15 cellular contexts compared by ENCODE assay signal in the genomic region with DNA sequence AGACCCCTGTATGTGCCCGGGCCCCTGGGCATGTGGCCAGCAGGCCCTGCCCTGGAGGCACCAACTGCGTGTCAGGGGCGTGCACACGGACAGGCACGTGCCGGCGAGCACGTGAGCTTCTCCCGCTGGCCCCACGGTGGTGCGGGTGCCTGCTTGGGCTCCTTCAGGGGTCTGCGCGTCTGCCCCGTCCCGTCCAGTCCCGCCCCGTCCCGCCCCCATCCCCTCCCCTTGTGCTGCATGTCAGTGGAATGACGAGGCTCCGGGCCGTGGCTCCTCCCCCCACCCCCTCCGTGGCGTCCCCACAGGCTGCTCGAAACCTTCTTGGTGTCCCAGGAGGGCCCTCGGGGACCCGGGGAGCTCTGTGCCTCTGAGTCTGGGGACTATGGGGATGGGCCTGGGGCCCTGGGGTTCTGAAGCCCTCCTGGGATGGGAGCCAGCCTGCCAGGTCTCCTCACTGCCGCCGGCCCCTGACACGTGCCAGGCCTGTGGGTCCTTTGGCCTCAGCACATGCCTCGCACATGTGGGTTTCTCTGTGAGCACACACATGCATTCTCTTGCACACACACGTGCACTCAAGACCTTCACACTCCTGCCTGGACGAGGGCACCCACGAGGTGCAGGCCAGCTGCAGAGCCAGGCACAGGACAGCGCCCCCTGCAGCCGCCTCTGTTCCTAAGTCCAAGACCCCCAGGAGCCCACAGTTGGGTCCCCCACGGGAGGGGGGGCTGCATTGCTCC. TPM values are rescaled to one million over a fixed set of nuclear protein-coding genes. Genes with fewer than 3 reads are reported as not detected.
DNase-seq lines count a peak whose midpoint lies in the region; ATAC-seq, FAIRE-seq and TF ChIP-seq lines count a peak whose summit lies in the region.
"Had no signal": no experiment of that assay in that cellular context is flagged by ENCODE, and none has a peak within 500 bp of the region (broad histone marks: within the 10 kb centered on the region; RNA-seq: fewer than 3 reads in every experiment).

No MANE protein-coding gene starts in this region.

- H3K27ac Mint-ChIP-seq in nephron, result no peak overlapping the region
- H3K27ac Mint-ChIP-seq: activated naive CD8-positive, alpha-beta T cell; CD4-positive, alpha-beta memory T cell had no signal

- CTCF ChIA-PET in GM12878 (lab: Yijun Ruan, JAX), result interaction anchor here (0.8 to 1.0 kb wide), 2 partner anchors 10 to 101 kb away, joined by 3 read pairs; no protein-coding TSS in a partner anchor

- ATAC-seq in GM12878, result peak; percentile 30
- ATAC-seq in GM21515 (IDR thresholded peaks at IDR 0.05; ENCODE audit: unreplicated experiment), result no peak

- H4K20me1 ChIP-seq in GM12878 (ENCODE audit: control insufficient read depth, insufficient read depth), result no peaks in the 10 kb centered on the region

- TF ChIP-seq CTCF in BE2C (IDR thresholded peaks at IDR 0.05; ENCODE audit: low read depth, low read length) (peak; percentile 45), HFF-Myc (IDR thresholded peaks at IDR 0.05; ENCODE audit: low read depth, low read length, missing control alignments) (peak; percentile 56), GM12878 (IDR thresholded peaks at IDR 0.05 in 2 of 3, conservative IDR thresholded peaks at IDR 0.05 in 1 of 3; ENCODE audit: control insufficient read depth in 2 of 3, extremely low read depth in 1 of 3, insufficient read depth in 1 of 3, low read depth in 3 of 3, low read length in 3 of 3) (peak; percentile 17 to 27 (median 21); a peak in 3 of 6 replicates), nephron (IDR thresholded peaks at IDR 0.05; ENCODE audit: unreplicated experiment in 3 of 3) (peak; percentile 23 to 25 (median 25)), sigmoid colon (IDR thresholded peaks at IDR 0.05) (no peak), GM13976 (IDR thresholded peaks at IDR 0.05; ENCODE audit: borderline replicate concordance, control extremely low read depth, extremely low read depth, insufficient read depth, missing control alignments) (no peak)

- H3K4me1 Mint-ChIP-seq in nephron, result no peaks in the 10 kb centered on the region

- POLR2A ChIA-PET in GM12878 (lab: Charles Lee), result interaction anchor here (0.6 kb wide), 1 partner anchor 18 kb away, joined by 3 read pairs; no protein-coding TSS in a partner anchor

- H3K36me3 ChIP-seq in BE2C (peaks cover 26% of the 10 kb centered on the region), GM12878 (ENCODE audit: control insufficient read depth in 2 of 2, insufficient read depth in 2 of 2, low read length in 1 of 2) (no peaks in the 10 kb centered on the region), sigmoid colon (peaks cover 0 to 29% (median 9%) of the 10 kb centered on the region in 4 donors)

- no peaks in the 10 kb centered on the region for H3K27me3 Mint-ChIP-seq in nephron (ENCODE audit: low read depth)
- H3K27me3 Mint-ChIP-seq: activated naive CD8-positive, alpha-beta T cell; CD4-positive, alpha-beta memory T cell had no signal

- intact Hi-C loops in GM12878 (cut with micrococcal nuclease; ENCODE audit: unreplicated experiment) (loop anchor here (10.0 kb wide), 1 partner anchor 494 kb away; no protein-coding TSS in a partner anchor), sigmoid colon (cut with DNase I) (no loop called here)

- no peak for FAIRE-seq in GM12878 (lab: Jason Lieb, UNC)
- FAIRE-seq: GM19239 had no signal

- peaks cover 10% of the 10 kb centered on the region; the same call in 1 of the 2 replicates for H3K4me1 ChIP-seq in BE2C
- no peaks in the 10 kb centered on the region for H3K4me1 ChIP-seq in GM12878 (ENCODE audit: control insufficient read depth, insufficient read depth, low read length)
- peaks cover 0 to 10% (median 0%) of the 10 kb centered on the region in 4 donors for H3K4me1 ChIP-seq in sigmoid colon

- H3K27me3 ChIP-seq in BE2C (no peaks in the 10 kb centered on the region), GM12878 (replicated peaks in 1 of 2; ENCODE audit: control insufficient read depth in 2 of 2, insufficient read depth in 2 of 2, low read length in 1 of 2) (no peaks in the 10 kb centered on the region), sigmoid colon (no peaks in the 10 kb centered on the region)

- SMC1A ChIA-PET in GM12878 (lab: Charles Lee; ENCODE audit: uncharacterized antibody, unreplicated experiment), result no interaction called here

- no peak overlapping the region for H3K4me3 Mint-ChIP-seq in nephron
- H3K4me3 Mint-ChIP-seq: activated naive CD8-positive, alpha-beta T cell; CD4-positive, alpha-beta memory T cell had no signal

- no peaks in the 10 kb centered on the region for H3K79me2 ChIP-seq in GM12878 (ENCODE audit: control insufficient read depth, insufficient read depth, low read length)

- RAD21 ChIA-PET in GM12878 (lab: Charles Lee; ENCODE audit: unreplicated experiment), result no interaction called here

- no peaks in the 10 kb centered on the region for H3K9me3 Mint-ChIP-seq in nephron
- H3K9me3 Mint-ChIP-seq: CD4-positive, alpha-beta memory T cell had no signal

- H3K27ac ChIP-seq in GM12878 (ENCODE audit: control insufficient read depth, insufficient read depth) (no peak overlapping the region), sigmoid colon (no peak overlapping the region)
- H3K27ac ChIP-seq: thoracic aorta had no signal

- WGBS in GM12878 (ENCODE audit: insufficient coverage, insufficient replicate concordance, low lambda C conversion rate, missing lambda C conversion rate), result 61% methylated on average over 27 of the region's 36 CpGs
- WGBS in sigmoid colon, 2 donors, result 86% methylated on average over 36 of the region's 36 CpGs

- TF ChIP-seq POLR2A in GM12878 (IDR thresholded peaks at IDR 0.05; ENCODE audit: low read depth, low read length) (0 out of 2 replicates have a peak, but pooled peaks have one; percentile 27), sigmoid colon (IDR thresholded peaks at IDR 0.05) (no peak)

- no peak overlapping the region for H3K9ac ChIP-seq in GM12878 (ENCODE audit: control insufficient read depth, insufficient read depth, low read length)

- TF ChIP-seq EP300 in GM12878 (IDR thresholded peaks at IDR 0.05; ENCODE audit: borderline replicate concordance in 1 of 2, control insufficient read depth in 1 of 2, low read depth in 2 of 2, low read length in 2 of 2) (no peak), sigmoid colon (IDR thresholded peaks at IDR 0.05) (no peak)

- no TSS peak for BruUV-seq in GM12878 (replicated peaks; lab: Mats Ljungman, UMichigan)

- H3K9me3 ChIP-seq in BE2C, result no peaks in the 10 kb centered on the region
- H3K9me3 ChIP-seq in GM12878 (replicated peaks; ENCODE audit: control insufficient read depth, insufficient read depth, low read length), result no peaks in the 10 kb centered on the region
- H3K9me3 ChIP-seq in sigmoid colon, result no peaks in the 10 kb centered on the region
- H3K9me3 ChIP-seq: thoracic aorta had no signal

- H3K4me2 ChIP-seq in GM12878 (ENCODE audit: control insufficient read depth, insufficient read depth), result no peak overlapping the region

- H3K4me3 ChIP-seq in BE2C (ENCODE audit: low read depth, low read length), result no peak overlapping the region
- no peak overlapping the region for H3K4me3 ChIP-seq in HFF-Myc (replicated peaks; ENCODE audit: low read depth, low read length)
- no peak overlapping the region for H3K4me3 ChIP-seq in GM12878
- H3K4me3 ChIP-seq in sigmoid colon, result no peak overlapping the region
- H3K4me3 ChIP-seq: thoracic aorta had no signal

- no peak overlapping the region for H2AFZ ChIP-seq in GM12878 (ENCODE audit: control insufficient read depth, low read depth, low read length)

- no peak for TF ChIP-seq RAD21 in GM12878 (IDR thresholded peaks at IDR 0.05; ENCODE audit: insufficient read depth, low read depth, low read length)

- in situ Hi-C loops in GM12878 (cut with MboI) (no loop called here), GM13976 (cut with MboI; ENCODE audit: low sequenced_read_pairs, unreplicated experiment) (no loop called here)

- peak; percentile 63 for DNase-seq in BE2C
- DNase-seq in HFF-Myc (ENCODE audit: extremely low read depth, low read depth), result no peak
- no peak for DNase-seq in GM12878 (ENCODE audit: low read depth, low spot score)
- no peak for DNase-seq in sigmoid colon
- no peak for DNase-seq in NCI-H1930 (lab: John Stamatoyannopoulos, UW)
- DNase-seq in GM13976 (ENCODE audit: low spot score), result no peak
- DNase-seq: CD4-positive, alpha-beta memory T cell; mesendoderm; NCI-H1092 treated with DMSO at 0.1 percent for 48 hours; T-helper 2 cell had no signal

- peaks cover 6% of the 10 kb centered on the region for H3K36me3 Mint-ChIP-seq in nephron (ENCODE audit: low read depth)

RNA-seq across cellular contexts. Expression of a gene that starts 27.5 kb away (rescaled TPM):
- polyA plus RNA-seq in BE2C (2012; ENCODE audit: insufficient read depth, insufficient read length, low read depth), result 2.3 TPM
- 5.4 and 6.5 TPM in 2 replicates for total RNA-seq in GM12878 (2013; cell fraction: nucleolus; rRNA removed)
- total RNA-seq in GM12878 (2014; rRNA removed) (0.62 and 1.1 TPM in 2 replicates), GM12878 (2014; rRNA removed; fragmentation: Illumina TruSeq; extraction: Trizol) (0.60 and 0.67 TPM in 2 replicates), GM12878 (2021) (1.2 and 1.4 TPM in 2 replicates), sigmoid colon (1 to 10 TPM in 1 of 4 donors, under 1 TPM in 1, not detected in 2; 0.41 to 1.4 TPM)
- 0.16 TPM for polyA plus RNA-seq in GM12878 (2011; ENCODE audit: low read depth)
- polyA plus RNA-seq in GM12878 (2011; rRNA removed) (0.95 TPM in 2 replicates), GM12878 (2014; fragmentation: Illumina TruSeq; extraction: Trizol) (0.33 and 0.59 TPM in 2 replicates), GM12878 (2014; fragmentation: Nextera tagmentation; extraction: Ambion mirVana) (under 1 TPM; 0.02 to 0.11 TPM), GM12878 (2014; rRNA removed) (0.72 and 0.77 TPM in 2 replicates), GM12878 (2016; fragmentation: Nextera tagmentation; extraction: Ambion mirVana) (1 to 10 TPM; 1.5 to 2.0 TPM), sigmoid colon (under 1 TPM in 2 of 3 donors, not detected in 1; under 0.01 to 0.16 TPM)
- 1.1 and 1.5 TPM in 2 replicates for polyA plus RNA-seq in GM12878 (2011; cell fraction: cytosol; rRNA removed)
- polyA plus RNA-seq in GM12878 (2011; cell fraction: nucleus; rRNA removed), result 3.1 and 4.2 TPM in 2 replicates
- 0.30 and 0.52 TPM in 2 replicates for polyA plus RNA-seq in GM12878 (2012)
- polyA minus RNA-seq in GM12878 (2011; rRNA and poly(A)+ RNA removed), result 2.6 and 4.7 TPM in 2 replicates
- polyA minus RNA-seq in GM12878 (2011; cell fraction: cytosol; rRNA and poly(A)+ RNA removed), result 0.67 and 1.5 TPM in 2 replicates
- 2.2 and 5.6 TPM in 2 replicates for polyA minus RNA-seq in GM12878 (2011; cell fraction: nucleus; rRNA and poly(A)+ RNA removed)

RNA-seq across cellular contexts. Expression of a gene that starts 28.7 kb away (rescaled TPM):
- polyA plus RNA-seq in BE2C (2012; ENCODE audit: insufficient read depth, insufficient read length, low read depth), result 127 TPM
- total RNA-seq in GM12878 (2013; cell fraction: nucleolus; rRNA removed), result 56.1 and 58.5 TPM in 2 replicates
- total RNA-seq in GM12878 (2014; rRNA removed), result 10.2 and 10.8 TPM in 2 replicates
- 5.0 and 5.2 TPM in 2 replicates for total RNA-seq in GM12878 (2014; rRNA removed; fragmentation: Illumina TruSeq; extraction: Trizol)
- total RNA-seq in GM12878 (2021), result 67.2 and 71.4 TPM in 2 replicates
- polyA plus RNA-seq in GM12878 (2011; ENCODE audit: low read depth), result 5.5 TPM
- polyA plus RNA-seq in GM12878 (2011; rRNA removed), result 3.9 and 9.9 TPM in 2 replicates
- polyA plus RNA-seq in GM12878 (2011; cell fraction: cytosol; rRNA removed), result 14.4 and 19.9 TPM in 2 replicates
- polyA plus RNA-seq in GM12878 (2011; cell fraction: nucleus; rRNA removed), result 66.5 and 82.0 TPM in 2 replicates
- polyA plus RNA-seq in GM12878 (2012), result 23.5 and 23.7 TPM in 2 replicates
- polyA plus RNA-seq in GM12878 (2014; fragmentation: Illumina TruSeq; extraction: Trizol), result 3.0 and 10.1 TPM in 2 replicates
- polyA plus RNA-seq in GM12878 (2014; fragmentation: Nextera tagmentation; extraction: Ambion mirVana), result under 1 TPM; 0.79 to 0.95 TPM
- 33.1 and 44.3 TPM in 2 replicates for polyA plus RNA-seq in GM12878 (2014; rRNA removed)
- polyA plus RNA-seq in GM12878 (2016; fragmentation: Nextera tagmentation; extraction: Ambion mirVana), result 10 to 100 TPM; 11.2 to 25.1 TPM
- 11.3 and 25.5 TPM in 2 replicates for polyA minus RNA-seq in GM12878 (2011; rRNA and poly(A)+ RNA removed)
- polyA minus RNA-seq in GM12878 (2011; cell fraction: cytosol; rRNA and poly(A)+ RNA removed), result 24.1 and 26.2 TPM in 2 replicates
- 14.9 and 31.8 TPM in 2 replicates for polyA minus RNA-seq in GM12878 (2011; cell fraction: nucleus; rRNA and poly(A)+ RNA removed)
- 10 to 100 TPM; 10.2 to 19.4 (median 13.0) TPM for total RNA-seq in sigmoid colon
- 10 to 100 TPM in 2 of 3 donors, 1 to 10 TPM in 1; 5.4 to 41.7 (median 21.3) TPM for polyA plus RNA-seq in sigmoid colon

Comparison
In these comparisons a context has a peak if more than half of its experiments do, and no peak if none do; other contexts are left out.
1. CTCF ChIP-seq: peak in BE2C (single experiment), HFF-Myc (single experiment), GM12878 (3 of 3) and nephron (3 of 3); none in sigmoid colon (0 of 4) and GM13976 (single experiment).